In the genomic region with DNA sequence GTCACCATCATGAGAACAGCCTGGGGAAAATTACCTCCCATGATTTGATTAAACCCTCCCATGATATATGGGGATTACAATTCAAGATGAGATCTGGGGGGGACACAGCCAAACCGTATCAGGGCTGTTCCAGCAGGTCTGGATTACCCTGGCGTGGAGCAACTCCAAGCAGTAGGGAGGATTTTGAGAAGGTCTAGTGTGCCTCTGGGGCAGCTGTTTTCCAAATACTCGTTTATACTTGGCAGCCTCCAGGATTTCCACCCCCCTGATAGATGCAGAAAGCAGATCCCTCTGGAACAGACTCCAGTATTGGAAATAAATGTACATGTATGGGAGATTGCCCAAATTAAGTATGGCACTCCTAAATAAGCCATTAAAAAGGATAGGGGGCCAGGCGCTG, we compare ENCODE assay signal across 25 cellular contexts. TPM values are rescaled to one million over a fixed set of nuclear protein-coding genes. Genes with fewer than 3 reads are reported as not detected.
DNase-seq lines count a peak whose midpoint lies in the region; ATAC-seq, FAIRE-seq and TF ChIP-seq lines count a peak whose summit lies in the region.
"Had no signal": no experiment of that assay in that cellular context is flagged by ENCODE, and none has a peak within 500 bp of the region (broad histone marks: within the 10 kb centered on the region; RNA-seq: fewer than 3 reads in every experiment).

No MANE protein-coding gene starts in this region.

- ATAC-seq in K562, result no peak
- ATAC-seq: CD8-positive, alpha-beta T cell; GM12878 had no signal

- intact Hi-C loops in K562 (cut with micrococcal nuclease), result no loop called here

- no peak overlapping the region for H3K9ac ChIP-seq in K562 (ENCODE audit: insufficient read depth in 1 of 2, low read depth in 2 of 2, low read length in 2 of 2)
- H3K9ac ChIP-seq: BLaER1, GM23248 had no signal

- TF ChIP-seq CTCF in BE2C (IDR thresholded peaks at IDR 0.05; ENCODE audit: low read depth, low read length), result no peak
- no peak for TF ChIP-seq CTCF in K562 (IDR thresholded peaks at IDR 0.05 in 2 of 3, conservative IDR thresholded peaks at IDR 0.05 in 1 of 3; ENCODE audit: insufficient read depth in 2 of 3, low read depth in 1 of 3, low read length in 3 of 3)

- H2AFZ ChIP-seq in K562 (ENCODE audit: low read depth, low read length), result no peak overlapping the region
- H2AFZ ChIP-seq: GM23248 had no signal

- no peaks in the 10 kb centered on the region for H3K9me3 ChIP-seq in BE2C
- no peaks in the 10 kb centered on the region for H3K9me3 ChIP-seq in K562 (replicated peaks; ENCODE audit: control insufficient read depth, insufficient read depth, low read depth, low read length)
- H3K9me3 ChIP-seq: BLaER1 had no signal

- H3K27ac ChIP-seq in K562 (ENCODE audit: extremely low read depth, low read depth, low read length), result no peak overlapping the region
- H3K27ac ChIP-seq: 22Rv1, BLaER1, C4-2B, GM23248 had no signal

- CTCF ChIA-PET in K562 (lab: Yijun Ruan, JAX; ENCODE audit: low intra/inter-chr PET ratio), result no interaction called here

- H3K36me3 ChIP-seq in BE2C, result no peaks in the 10 kb centered on the region
- H3K36me3 ChIP-seq in K562 (ENCODE audit: control insufficient read depth, insufficient read depth, low read length), result peaks cover 16% of the 10 kb centered on the region; the same call in 2 of the 3 replicates

- H4K20me1 ChIP-seq in K562 (replicated peaks; ENCODE audit: control insufficient read depth, insufficient read depth, low read length), result no peaks in the 10 kb centered on the region
- H4K20me1 ChIP-seq: BLaER1 had no signal

- no peak for FAIRE-seq in K562 (lab: Jason Lieb, UNC)
- FAIRE-seq: A204.1, GM12878, GM19239, H1 had no signal

- no peak for TF ChIP-seq EP300 in K562 (IDR thresholded peaks at IDR 0.05; ENCODE audit: low read length)

- TF ChIP-seq POLR2A in K562 (conservative IDR thresholded peaks at IDR 0.05), result no peak

- POLR2A ChIA-PET in K562 (lab: Yijun Ruan, JAX), result no interaction called here

- no peak for TF ChIP-seq RAD21 in K562 (CRISPR knock-in tag; conservative IDR thresholded peaks at IDR 0.05 in 1 of 2, IDR thresholded peaks at IDR 0.05 in 1 of 2)

- H3K79me2 ChIP-seq in K562 (ENCODE audit: control insufficient read depth, insufficient read depth, low read length), result no peaks in the 10 kb centered on the region

- no peaks in the 10 kb centered on the region for H3K4me1 ChIP-seq in BE2C
- H3K4me1 ChIP-seq in K562 (replicated peaks in 1 of 2; ENCODE audit: control insufficient read depth in 2 of 2, insufficient read depth in 2 of 2, low read length in 2 of 2), result no peaks in the 10 kb centered on the region; a peak in 1 of 5 replicates

- WGBS in K562 (ENCODE audit: insufficient coverage, low coverage, missing lambda C conversion rate), result 46% methylated on average over 4 of the region's 4 CpGs

- H3K4me3 ChIP-seq in BE2C (ENCODE audit: low read depth, low read length) (no peak overlapping the region), K562 (no peak overlapping the region)
- H3K4me3 ChIP-seq: BLaER1, GM12878, GM23248 had no signal

- no peak overlapping the region for H3K4me2 ChIP-seq in K562 (ENCODE audit: insufficient read depth, low read length)
- H3K4me2 ChIP-seq: BLaER1 had no signal

- in situ Hi-C loops in K562 (cut with MboI), result no loop called here

- no TSS peak for BruUV-seq in K562 (replicated peaks; lab: Mats Ljungman, UMichigan)

- H3K27me3 ChIP-seq in BE2C (no peaks in the 10 kb centered on the region), K562 (ENCODE audit: control insufficient read depth in 2 of 2, insufficient read depth in 2 of 2, low read length in 2 of 2) (no peaks in the 10 kb centered on the region)
- H3K27me3 ChIP-seq: BLaER1 had no signal

- no peaks in the 10 kb centered on the region for H3K9me1 ChIP-seq in K562 (ENCODE audit: control insufficient read depth, insufficient read depth, low read length)

- DNase-seq in DMS 273 (lab: John Stamatoyannopoulos, UW; ENCODE audit: unreplicated experiment) (peak; percentile 9), DMS 273 treated with DMSO at 0.1 percent for 48 hours (lab: John Stamatoyannopoulos, UW) (no peak), BE2C (peak; percentile 24), SK-N-DZ (ENCODE audit: low spot score) (peak; percentile 85), K562 (ENCODE audit: extremely low read depth in 1 of 4, low spot score in 3 of 4) (no peak), kidney tubule cell (ENCODE audit: low spot score) (no peak), iPS-NIHi7 (ENCODE audit: extremely low spot score) (no peak), NCI-H774 (lab: John Stamatoyannopoulos, UW) (no peak)
- DNase-seq: ACHN; Calu3; CD4-positive, CD25-positive, alpha-beta regulatory T cell; CD8-positive, alpha-beta T cell; DMS79; EL; GDM1; GM23248; H7; HCEC 1CT had no signal

RNA-seq across cellular contexts. Expression of gene IRAK2, which starts 7.7 kb away (rescaled TPM):
- 0.37 TPM for polyA plus RNA-seq in BE2C (2012; ENCODE audit: insufficient read depth, insufficient read length, low read depth)
- polyA plus RNA-seq in SK-N-DZ (2014; cell fraction: cytosol; rRNA removed), result 4.0 and 4.6 TPM in 2 replicates
- polyA plus RNA-seq in SK-N-DZ (2014; cell fraction: nucleus; rRNA removed), result 2.1 TPM in 2 replicates
- total RNA-seq in K562 (2011; cell fraction: chromatin; rRNA removed; ENCODE audit: low replicate concordance), result 3.6 and 5.6 TPM in 2 replicates
- total RNA-seq in K562 (2011; cell fraction: nucleolus; rRNA removed), result 3.4 and 4.5 TPM in 2 replicates
- total RNA-seq in K562 (2011; cell fraction: nucleoplasm; rRNA removed), result 3.7 and 4.1 TPM in 2 replicates
- total RNA-seq in K562 (2014; rRNA removed), result 2.5 and 4.7 TPM in 2 replicates
- 2.7 TPM in 2 replicates for total RNA-seq in K562 (2014; rRNA removed; fragmentation: Illumina TruSeq; extraction: Trizol)
- 1.7 and 1.8 TPM in 2 replicates for total RNA-seq in K562 (2015; rRNA removed; fragmentation: Illumina TruSeq; extraction: Trizol)
- total RNA-seq in K562 (2021), result 3.1 and 3.2 TPM in 2 replicates
- polyA plus RNA-seq in K562 (2011; rRNA removed), result 3.6 and 4.4 TPM in 2 replicates
- 4.2 and 5.7 TPM in 2 replicates for polyA plus RNA-seq in K562 (2011; cell fraction: cytosol; rRNA removed)
- 1.3 and 1.9 TPM in 2 replicates for polyA plus RNA-seq in K562 (2011; cell fraction: nucleus; rRNA removed)
- 1.8 and 2.8 TPM in 2 replicates for polyA plus RNA-seq in K562 (2012)
- polyA plus RNA-seq in K562 (2014; fragmentation: Illumina TruSeq; extraction: Trizol), result 3.2 and 3.8 TPM in 2 replicates
- polyA plus RNA-seq in K562 (2014; fragmentation: Nextera tagmentation; extraction: Ambion mirVana), result 1 to 10 TPM in 1 of 2 experiments, under 1 TPM in 1; 0.42 to 1.0 TPM
- 2.7 and 2.9 TPM in 2 replicates for polyA plus RNA-seq in K562 (2014; rRNA removed)
- polyA minus RNA-seq in K562 (2011; rRNA and poly(A)+ RNA removed), result 2.3 and 3.5 TPM in 2 replicates
- polyA minus RNA-seq in K562 (2011; cell fraction: cytosol; rRNA and poly(A)+ RNA removed), result 1.9 and 3.1 TPM in 2 replicates
- 1.1 and 1.2 TPM in 2 replicates for polyA minus RNA-seq in K562 (2011; cell fraction: nucleus; rRNA and poly(A)+ RNA removed)

RNA-seq across cellular contexts. Expression of gene VHL, which starts 15.4 kb away (rescaled TPM):
- polyA plus RNA-seq in BE2C (2012; ENCODE audit: insufficient read depth, insufficient read length, low read depth), result 22.8 TPM
- 114 TPM in 2 replicates for polyA plus RNA-seq in SK-N-DZ (2014; cell fraction: cytosol; rRNA removed)
- polyA plus RNA-seq in SK-N-DZ (2014; cell fraction: nucleus; rRNA removed), result 77.9 and 80.3 TPM in 2 replicates
- total RNA-seq in K562 (2011; cell fraction: chromatin; rRNA removed; ENCODE audit: low replicate concordance), result 75.2 and 83.6 TPM in 2 replicates
- 45.5 and 50.2 TPM in 2 replicates for total RNA-seq in K562 (2011; cell fraction: nucleolus; rRNA removed)
- total RNA-seq in K562 (2011; cell fraction: nucleoplasm; rRNA removed), result 91.8 and 160 TPM in 2 replicates
- 73.9 and 82.2 TPM in 2 replicates for total RNA-seq in K562 (2014; rRNA removed)
- total RNA-seq in K562 (2014; rRNA removed; fragmentation: Illumina TruSeq; extraction: Trizol), result 109 and 120 TPM in 2 replicates
- 90.5 and 91.1 TPM in 2 replicates for total RNA-seq in K562 (2015; rRNA removed; fragmentation: Illumina TruSeq; extraction: Trizol)
- 79.4 and 93.6 TPM in 2 replicates for total RNA-seq in K562 (2021)
- polyA plus RNA-seq in K562 (2011; rRNA removed), result 49.8 and 55.3 TPM in 2 replicates
- 19.7 and 34.1 TPM in 2 replicates for polyA plus RNA-seq in K562 (2011; cell fraction: cytosol; rRNA removed)
- polyA plus RNA-seq in K562 (2011; cell fraction: nucleus; rRNA removed), result 35.5 and 39.4 TPM in 2 replicates
- polyA plus RNA-seq in K562 (2012), result 78.7 and 123 TPM in 2 replicates
- polyA plus RNA-seq in K562 (2014; fragmentation: Illumina TruSeq; extraction: Trizol), result 73.5 and 84.1 TPM in 2 replicates
- polyA plus RNA-seq in K562 (2014; fragmentation: Nextera tagmentation; extraction: Ambion mirVana), result 10 to 100 TPM; 16.3 to 22.7 TPM
- 58.7 and 74.2 TPM in 2 replicates for polyA plus RNA-seq in K562 (2014; rRNA removed)
- 70.6 and 72.7 TPM in 2 replicates for polyA minus RNA-seq in K562 (2011; rRNA and poly(A)+ RNA removed)
- 22.2 and 30.4 TPM in 2 replicates for polyA minus RNA-seq in K562 (2011; cell fraction: cytosol; rRNA and poly(A)+ RNA removed)
- polyA minus RNA-seq in K562 (2011; cell fraction: nucleus; rRNA and poly(A)+ RNA removed), result 11.8 and 13.1 TPM in 2 replicates

RNA-seq across cellular contexts. Expression of gene BRK1, which starts 41.5 kb away (rescaled TPM):
- 110 TPM for polyA plus RNA-seq in BE2C (2012; ENCODE audit: insufficient read depth, insufficient read length, low read depth)
- polyA plus RNA-seq in SK-N-DZ (2014; cell fraction: cytosol; rRNA removed), result 154 and 159 TPM in 2 replicates
- 49.6 and 92.9 TPM in 2 replicates for polyA plus RNA-seq in SK-N-DZ (2014; cell fraction: nucleus; rRNA removed)
- 34.5 and 36.9 TPM in 2 replicates for total RNA-seq in K562 (2011; cell fraction: chromatin; rRNA removed; ENCODE audit: low replicate concordance)
- total RNA-seq in K562 (2011; cell fraction: nucleolus; rRNA removed), result 28.4 and 29.7 TPM in 2 replicates
- 50.7 and 104 TPM in 2 replicates for total RNA-seq in K562 (2011; cell fraction: nucleoplasm; rRNA removed)
- total RNA-seq in K562 (2014; rRNA removed), result 105 and 110 TPM in 2 replicates
- total RNA-seq in K562 (2014; rRNA removed; fragmentation: Illumina TruSeq; extraction: Trizol), result 148 and 174 TPM in 2 replicates
- 148 and 161 TPM in 2 replicates for total RNA-seq in K562 (2015; rRNA removed; fragmentation: Illumina TruSeq; extraction: Trizol)
- 139 and 140 TPM in 2 replicates for total RNA-seq in K562 (2021)
- 295 and 316 TPM in 2 replicates for polyA plus RNA-seq in K562 (2011; rRNA removed)
- 189 and 259 TPM in 2 replicates for polyA plus RNA-seq in K562 (2011; cell fraction: cytosol; rRNA removed)
- polyA plus RNA-seq in K562 (2011; cell fraction: nucleus; rRNA removed), result 67.0 and 104 TPM in 2 replicates
- 244 and 289 TPM in 2 replicates for polyA plus RNA-seq in K562 (2012)
- 250 and 293 TPM in 2 replicates for polyA plus RNA-seq in K562 (2014; fragmentation: Illumina TruSeq; extraction: Trizol)
- polyA plus RNA-seq in K562 (2014; fragmentation: Nextera tagmentation; extraction: Ambion mirVana), result 100 to 1,000 TPM; 538 to 634 TPM
- 252 and 265 TPM in 2 replicates for polyA plus RNA-seq in K562 (2014; rRNA removed)
- polyA minus RNA-seq in K562 (2011; rRNA and poly(A)+ RNA removed), result 110 and 120 TPM in 2 replicates
- polyA minus RNA-seq in K562 (2011; cell fraction: cytosol; rRNA and poly(A)+ RNA removed), result 37.0 and 45.9 TPM in 2 replicates
- polyA minus RNA-seq in K562 (2011; cell fraction: nucleus; rRNA and poly(A)+ RNA removed), result 11.7 and 28.9 TPM in 2 replicates

RNA-seq across cellular contexts. Expression of gene FANCD2OS, which starts 49.0 kb away (rescaled TPM):
- polyA plus RNA-seq in BE2C (2012; ENCODE audit: insufficient read depth, insufficient read length, low read depth), result not detected
- polyA plus RNA-seq in SK-N-DZ (2014; cell fraction: cytosol; rRNA removed), result not detected in 2 replicates
- polyA plus RNA-seq in SK-N-DZ (2014; cell fraction: nucleus; rRNA removed), result not detected in 2 replicates
- total RNA-seq in K562 (2011; cell fraction: chromatin; rRNA removed; ENCODE audit: low replicate concordance), result not detected in 2 replicates
- total RNA-seq in K562 (2011; cell fraction: nucleolus; rRNA removed), result not detected in 2 replicates
- not detected in 2 replicates for total RNA-seq in K562 (2011; cell fraction: nucleoplasm; rRNA removed)
- total RNA-seq in K562 (2014; rRNA removed) (not detected in 2 replicates), K562 (2014; rRNA removed; fragmentation: Illumina TruSeq; extraction: Trizol) (not detected in 2 replicates), K562 (2015; rRNA removed; fragmentation: Illumina TruSeq; extraction: Trizol) (not detected in 2 replicates), K562 (2021) (not detected in 2 replicates)
- polyA plus RNA-seq in K562 (2011; rRNA removed) (not detected in 2 replicates), K562 (2014; fragmentation: Illumina TruSeq; extraction: Trizol) (not detected in 2 replicates), K562 (2014; fragmentation: Nextera tagmentation; extraction: Ambion mirVana) (not detected), K562 (2014; rRNA removed) (not detected in 2 replicates)
- not detected in 2 replicates for polyA plus RNA-seq in K562 (2011; cell fraction: cytosol; rRNA removed)
- not detected in 2 replicates for polyA plus RNA-seq in K562 (2011; cell fraction: nucleus; rRNA removed)
- polyA plus RNA-seq in K562 (2012), result not detected in 2 replicates
- polyA minus RNA-seq in K562 (2011; rRNA and poly(A)+ RNA removed), result not detected in 2 replicates
- polyA minus RNA-seq in K562 (2011; cell fraction: cytosol; rRNA and poly(A)+ RNA removed), result not detected in 2 replicates
- polyA minus RNA-seq in K562 (2011; cell fraction: nucleus; rRNA and poly(A)+ RNA removed), result not detected in 2 replicates
- total RNA-seq: Calu3; CD4-positive, CD25-positive, alpha-beta regulatory T cell; CD8-positive, alpha-beta T cell; GM12878; GM23248; H1; H7 had no signal
- polyA plus RNA-seq: CD4-positive, CD25-positive, alpha-beta regulatory T cell; GM23248; H1 had no signal

Comparison
In these comparisons a context has a peak if more than half of its experiments do, and no peak if none do; other contexts are left out.
1. DNase-seq: peak in DMS 273 (single experiment), BE2C (single experiment) and SK-N-DZ (single experiment); none in DMS 273 treated with DMSO at 0.1 percent for 48 hours (single experiment), K562 (0 of 4), kidney tubule cell (single experiment), iPS-NIHi7 (single experiment) and NCI-H774 (single experiment).